ENCODE assay signal across 8 cellular contexts in genomic region chr3:157089455-157090221, GRCh38.
A peak's percentile ranks its signal among the peaks of the same experiment; 100 is the strongest.
DNase-seq lines count a peak whose midpoint lies in the region; ATAC-seq lines count a peak whose summit lies in the region.

No MANE protein-coding gene starts in this region.

- peak overlapping the region in 1 of 2 donors; percentile 4 for H3K4me3 ChIP-seq in aorta (ENCODE audit: low read length in 2 of 2)

- POLR2A ChIA-PET in T-cell (lab: Charles Lee) = interaction anchor here (0.6 to 1.9 kb wide), 20 partner anchors 9 to 535 kb away, joined by 3 to 21 read pairs (median 5); partner anchors contain the start of genes CCNL1 (in 1 of the 2) and SSR3 (in 1 of the 2)
- POLR2A ChIA-PET in naive thymus-derived CD8-positive, alpha-beta T cell (lab: Charles Lee) = interaction anchor here (0.7 to 4.5 kb wide), 16 partner anchors 11 to 606 kb away, joined by 3 to 67 read pairs (median 4); partner anchors contain the start of genes CCNL1, SSR3 and TIPARP

- H3K27me3 ChIP-seq in aorta (ENCODE audit: control insufficient read depth in 1 of 2, insufficient read depth in 2 of 2, low read length in 1 of 2) = no peaks in the 10 kb centered on the region

- no peaks in the 10 kb centered on the region for H3K9me3 Mint-ChIP-seq in T-cell
- H3K9me3 Mint-ChIP-seq in effector memory CD8-positive, alpha-beta T cell = no peaks in the 10 kb centered on the region
- H3K9me3 Mint-ChIP-seq in naive thymus-derived CD8-positive, alpha-beta T cell = no peaks in the 10 kb centered on the region

- H3K36me3 ChIP-seq in aorta (ENCODE audit: control insufficient read depth in 1 of 2, insufficient read depth in 2 of 2, low read length in 1 of 2) = no peaks in the 10 kb centered on the region

- peaks cover 5 to 11% of the 10 kb centered on the region in 2 donors for H3K4me1 ChIP-seq in aorta (ENCODE audit: control insufficient read depth in 1 of 2, insufficient read depth in 2 of 2, low read length in 2 of 2)

- DNase-seq in T-cell (peak in 19 of 34 experiments; percentile 6 to 72 (median 51)), aorta (peak in 1 of 2 donors; percentile 62), MV-4-11 (lab: John Stamatoyannopoulos, UW) (no peak), NCI-H524 treated with DMSO at 0.1 percent for 48 hours (lab: John Stamatoyannopoulos, UW) (no peak)
- DNase-seq in effector memory CD8-positive, alpha-beta T cell = peak in 2 of 3 experiments; percentile 45 to 51
- DNase-seq in naive thymus-derived CD8-positive, alpha-beta T cell = peak in 1 of 10 donors; percentile 70

- ATAC-seq in GM18508 (IDR thresholded peaks at IDR 0.05; ENCODE audit: insufficient read depth, unreplicated experiment) = peak; percentile 8
- ATAC-seq in HG02943 (IDR thresholded peaks at IDR 0.05; ENCODE audit: low read depth, unreplicated experiment) = peak; percentile 14
- ATAC-seq in T-cell (replicated peaks in 1 of 4) = peak; percentile 34 to 77 (median 37)
- peak; percentile 72 for ATAC-seq in effector memory CD8-positive, alpha-beta T cell (replicated peaks)
- peak; percentile 51 to 74 for ATAC-seq in naive thymus-derived CD8-positive, alpha-beta T cell
- ATAC-seq in aorta (ENCODE audit: low FRiP score) = peak; percentile 0

- peak overlapping the region; percentile 19 to 94 for H3K27ac ChIP-seq in aorta (ENCODE audit: low read depth in 1 of 2, low read length in 2 of 2)

- H3K36me3 Mint-ChIP-seq in T-cell = no peaks in the 10 kb centered on the region
- H3K36me3 Mint-ChIP-seq in effector memory CD8-positive, alpha-beta T cell (ENCODE audit: insufficient read depth) = peaks cover 21% of the 10 kb centered on the region
- H3K36me3 Mint-ChIP-seq in naive thymus-derived CD8-positive, alpha-beta T cell = no peaks in the 10 kb centered on the region

- CTCF ChIA-PET in T-cell (lab: Charles Lee) = interaction anchor here (0.5 to 4.2 kb wide), 29 partner anchors 9 to 1046 kb away, joined by 3 to 35 read pairs (median 5); partner anchors contain the start of genes CCNL1 (in 1 of the 2), SSR3 (in 1 of the 2) and TIPARP (in 1 of the 2)

- no peaks in the 10 kb centered on the region for H3K9me3 ChIP-seq in aorta (ENCODE audit: control insufficient read depth, low read length)

- peaks cover 23 to 41% (median 31%) of the 10 kb centered on the region in 3 donors for H3K4me1 Mint-ChIP-seq in T-cell
- peaks cover 24% of the 10 kb centered on the region in 2 donors for H3K4me1 Mint-ChIP-seq in effector memory CD8-positive, alpha-beta T cell (ENCODE audit: low read depth in 2 of 2)
- peaks cover 18 to 32% (median 20%) of the 10 kb centered on the region in 4 donors for H3K4me1 Mint-ChIP-seq in naive thymus-derived CD8-positive, alpha-beta T cell

- 4 to 5% methylated on average over 18 of the region's 18 CpGs for WGBS in aorta, 2 donors

- no peaks in the 10 kb centered on the region for H3K27me3 Mint-ChIP-seq in T-cell
- peaks cover 0 to 4% of the 10 kb centered on the region in 2 donors for H3K27me3 Mint-ChIP-seq in effector memory CD8-positive, alpha-beta T cell
- peaks cover 0 to 3% (median 0%) of the 10 kb centered on the region in 5 donors for H3K27me3 Mint-ChIP-seq in naive thymus-derived CD8-positive, alpha-beta T cell

- intact Hi-C loops in aorta (cut with DNase I) = loop anchor here (5.0 to 10.0 kb wide), 6 partner anchors 43 to 1235 kb away; partner anchors contain the start of genes SLC33A1 (in 1 of the 2) and TIPARP (in 1 of the 2)

- H3K27ac Mint-ChIP-seq in T-cell = peak overlapping the region; percentile 95 to 97
- H3K27ac Mint-ChIP-seq in effector memory CD8-positive, alpha-beta T cell = peak overlapping the region; percentile 93 to 97
- H3K27ac Mint-ChIP-seq in naive thymus-derived CD8-positive, alpha-beta T cell = peak overlapping the region; percentile 90 to 99 (median 96)

- peak overlapping the region; percentile 84 to 87 (median 86) for H3K4me3 Mint-ChIP-seq in T-cell
- peak overlapping the region; percentile 81 to 86 for H3K4me3 Mint-ChIP-seq in effector memory CD8-positive, alpha-beta T cell
- H3K4me3 Mint-ChIP-seq in naive thymus-derived CD8-positive, alpha-beta T cell = peak overlapping the region; percentile 82 to 92 (median 87)

Comparison
In these comparisons a context has a peak if more than half of its experiments do, and no peak if none do; other contexts are left out.
1. ATAC-seq: peak in every context shown above with its lines; median percentile 72 in effector memory CD8-positive, alpha-beta T cell; 62 in naive thymus-derived CD8-positive, alpha-beta T cell; 37 in T-cell; 14 in HG02943; 8 in GM18508; 0 in aorta.
2. DNase-seq: peak in T-cell (19 of 34) and effector memory CD8-positive, alpha-beta T cell (2 of 3); none in MV-4-11 (single experiment) and NCI-H524 treated with DMSO at 0.1 percent for 48 hours (single experiment).
3. Peak in every context shown above with its lines, with median percentiles within 50 percentile points of each other: H3K27ac Mint-ChIP-seq and H3K4me3 Mint-ChIP-seq.